ENCODE assay signal across 14 cellular contexts in genomic region chr22:45779351-45779750, GRCh38.
DNase-seq lines count a peak whose midpoint lies in the region; ATAC-seq, FAIRE-seq and TF ChIP-seq lines count a peak whose summit lies in the region.
"Had no signal": no experiment of that assay in that cellular context is flagged by ENCODE, and none has a peak within 500 bp of the region (broad histone marks: within the 10 kb centered on the region; RNA-seq: fewer than 3 reads in every experiment).

No MANE protein-coding gene starts in this region.

- H3K27me3 ChIP-seq in H9 (ENCODE audit: insufficient read depth, low read length) (no peaks in the 10 kb centered on the region), SU-DHL-6 (ENCODE audit: low read length) (no peaks in the 10 kb centered on the region), keratinocyte (ENCODE audit: control insufficient read depth, extremely low read depth, insufficient read depth, low read length) (no peaks in the 10 kb centered on the region), smooth muscle cell (ENCODE audit: low read depth) (no peaks in the 10 kb centered on the region)
- H3K27me3 ChIP-seq: BE2C had no signal

- no peak overlapping the region for H3K4me3 Mint-ChIP-seq in H9
- H3K4me3 Mint-ChIP-seq: CD4-positive, alpha-beta memory T cell; GM23338 had no signal

- FAIRE-seq in keratinocyte (lab: Jason Lieb, UNC): peak; percentile 49
- FAIRE-seq: A204.1 had no signal

- no peak overlapping the region for H2BK120ac ChIP-seq in H9 (ENCODE audit: low read depth, low read length, poor library complexity, severe bottlenecking)

- H3K4ac ChIP-seq in H9 (ENCODE audit: low read depth, low read length): no peak overlapping the region

- H4K20me1 ChIP-seq in H9 (ENCODE audit: control insufficient read depth, insufficient read depth, insufficient read length): peaks cover 3% of the 10 kb centered on the region
- no peaks in the 10 kb centered on the region for H4K20me1 ChIP-seq in SU-DHL-6 (ENCODE audit: low read depth, low read length)
- H4K20me1 ChIP-seq in keratinocyte (ENCODE audit: control insufficient read depth, extremely low read depth, insufficient read depth, low read length): peaks cover 3% of the 10 kb centered on the region
- H4K20me1 ChIP-seq in smooth muscle cell (ENCODE audit: low read depth): peaks cover 65% of the 10 kb centered on the region

- H2AFZ ChIP-seq in H9 (ENCODE audit: low read length) (no peak overlapping the region), SU-DHL-6 (ENCODE audit: low read depth, low read length, severe bottlenecking) (no peak overlapping the region), keratinocyte (ENCODE audit: control insufficient read depth, low read length) (no peak overlapping the region), smooth muscle cell (ENCODE audit: low read depth) (no peak overlapping the region)
- H2AFZ ChIP-seq: GM23338 had no signal

- no peak overlapping the region for H4K91ac ChIP-seq in H9 (ENCODE audit: insufficient read length, low read depth, low read length)

- dilution Hi-C loops in keratinocyte (cut with MboI; ENCODE audit: extremely low pct_ligation_motif_present, low sequenced_read_pairs): no loop called here

- H3K4me2 ChIP-seq in H9 (ENCODE audit: insufficient read depth, insufficient read length, low read length) (no peak overlapping the region), SU-DHL-6 (ENCODE audit: low read depth, low read length, poor library complexity, severe bottlenecking) (peak overlapping the region; percentile 87), keratinocyte (ENCODE audit: control insufficient read depth, extremely low read depth, insufficient read depth, low read depth, low read length) (no peak overlapping the region), smooth muscle cell (no peak overlapping the region)
- H3K4me2 ChIP-seq: GM23338 had no signal

- H3K9me3 ChIP-seq in H9 (ENCODE audit: control insufficient read depth, low read depth, low read length) (no peaks in the 10 kb centered on the region), SU-DHL-6 (ENCODE audit: insufficient read depth, low read length) (no peaks in the 10 kb centered on the region), keratinocyte (ENCODE audit: control insufficient read depth, low read depth, low read length) (no peaks in the 10 kb centered on the region), smooth muscle cell (replicated peaks; ENCODE audit: low read depth) (no peaks in the 10 kb centered on the region)
- H3K9me3 ChIP-seq: BE2C had no signal

- H3K18ac ChIP-seq in H9 (ENCODE audit: insufficient read length, low read depth, low read length): no peak overlapping the region

- H3K36me3 ChIP-seq in SU-DHL-6 (ENCODE audit: low read length) (no peaks in the 10 kb centered on the region), keratinocyte (ENCODE audit: control insufficient read depth in 2 of 2, extremely low read depth in 1 of 2, insufficient read depth in 2 of 2, low read length in 2 of 2) (peaks cover 0 to 6% of the 10 kb centered on the region in 2 experiments), smooth muscle cell (ENCODE audit: low read depth) (no peaks in the 10 kb centered on the region)

- no peaks in the 10 kb centered on the region for H3K27me3 Mint-ChIP-seq in H9 (ENCODE audit: low read depth)
- H3K27me3 Mint-ChIP-seq: CD4-positive, alpha-beta memory T cell had no signal

- TF ChIP-seq CTCF in H9 (conservative IDR thresholded peaks at IDR 0.05): no peak
- TF ChIP-seq CTCF in SU-DHL-6 (IDR thresholded peaks at IDR 0.05; ENCODE audit: insufficient read depth, low read length, poor library complexity, severe bottlenecking): no peak
- no peak for TF ChIP-seq CTCF in keratinocyte (optimal IDR thresholded peaks at IDR 0.05 in 1 of 3, IDR thresholded peaks at IDR 0.05 in 1 of 3, conservative IDR thresholded peaks at IDR 0.05 in 1 of 3; ENCODE audit: extremely low read depth in 1 of 3, insufficient read depth in 2 of 3, low read length in 3 of 3)
- TF ChIP-seq CTCF in smooth muscle cell (IDR thresholded peaks at IDR 0.05; ENCODE audit: borderline replicate concordance, insufficient read depth, poor library complexity, severe bottlenecking): no peak

- no peak overlapping the region for H2BK12ac ChIP-seq in H9 (ENCODE audit: insufficient read length, low read depth, low read length)

- no peaks in the 10 kb centered on the region for H3K79me2 ChIP-seq in H9 (ENCODE audit: insufficient read depth, low read length)
- H3K79me2 ChIP-seq in SU-DHL-6 (ENCODE audit: insufficient read depth, low read length): peaks cover 44% of the 10 kb centered on the region; the same call in 1 of the 2 replicates
- H3K79me2 ChIP-seq in keratinocyte (ENCODE audit: control insufficient read depth, insufficient read depth, low read length): peaks cover 9% of the 10 kb centered on the region
- H3K79me2 ChIP-seq in smooth muscle cell (ENCODE audit: low read depth): peaks cover 35% of the 10 kb centered on the region

- no peak overlapping the region for H4K8ac ChIP-seq in H9 (replicated peaks; ENCODE audit: insufficient read length, low read depth, low read length)

- WGBS in H9 (ENCODE audit: extremely low coverage, insufficient read length, low lambda C conversion rate): no CpG with 5 or more reads among the region's 5 CpGs
- WGBS in smooth muscle cell (ENCODE audit: low lambda C conversion rate): 89% methylated on average over 5 of the region's 5 CpGs

- H3K27ac Mint-ChIP-seq in H9: peak overlapping the region in 2 of 3 experiments; percentile 4 to 22; a peak in 1 of 7 replicates
- H3K27ac Mint-ChIP-seq: GM23338 had no signal

- no peak for ATAC-seq in GM18858 (IDR thresholded peaks at IDR 0.05; ENCODE audit: unreplicated experiment)
- ATAC-seq: GM23338 had no signal

- H3K4me3 ChIP-seq in SU-DHL-6 (ENCODE audit: insufficient read depth, low read length, poor library complexity, severe bottlenecking): no peak overlapping the region
- no peak overlapping the region for H3K4me3 ChIP-seq in keratinocyte (ENCODE audit: control insufficient read depth in 2 of 3, extremely low read depth in 1 of 3, insufficient read depth in 2 of 3, low read depth in 1 of 3, low read length in 3 of 3)
- H3K4me3 ChIP-seq in smooth muscle cell: no peak overlapping the region
- H3K4me3 ChIP-seq: GM23338 had no signal

- peaks cover 0 to 2% (median 0%) of the 10 kb centered on the region in 3 experiments; a peak in 4 of 7 replicates for H3K36me3 Mint-ChIP-seq in H9 (ENCODE audit: insufficient read depth in 1 of 3, low read depth in 3 of 3)

- no peaks in the 10 kb centered on the region for H3K9me3 Mint-ChIP-seq in H9
- H3K9me3 Mint-ChIP-seq: CD4-positive, alpha-beta memory T cell; GM23338 had no signal

- H3K23ac ChIP-seq in H9 (ENCODE audit: insufficient read length, low read depth, low read length): no peak overlapping the region

- H3K4me1 ChIP-seq in H9 (ENCODE audit: insufficient read depth, low read length) (no peaks in the 10 kb centered on the region), keratinocyte (ENCODE audit: control insufficient read depth, extremely low read depth, insufficient read depth, low read length) (peaks cover 18% of the 10 kb centered on the region), smooth muscle cell (ENCODE audit: low read depth) (no peaks in the 10 kb centered on the region)
- H3K4me1 ChIP-seq: BE2C had no signal

- no peaks in the 10 kb centered on the region for H3K79me1 ChIP-seq in H9 (ENCODE audit: insufficient read depth, low read depth, low read length, poor library complexity, severe bottlenecking)

- peaks cover 25 to 27% of the 10 kb centered on the region in 2 experiments for H3K4me1 Mint-ChIP-seq in H9

- H3K9me1 ChIP-seq in keratinocyte (ENCODE audit: control insufficient read depth, extremely low read depth, insufficient read depth, low read length): no peaks in the 10 kb centered on the region

- H3K27ac ChIP-seq in H9 (ENCODE audit: insufficient read length, low read depth, low read length) (no peak overlapping the region), SU-DHL-6 (ENCODE audit: low read depth, low read length) (peak overlapping the region; percentile 100), keratinocyte (ENCODE audit: control insufficient read depth, insufficient read depth, low read length) (no peak overlapping the region), smooth muscle cell (ENCODE audit: low read depth) (no peak overlapping the region), substantia nigra (ENCODE audit: low read depth, low read length, poor library complexity, severe bottlenecking) (no peak overlapping the region)
- H3K27ac ChIP-seq: C4-2B had no signal

- no peak overlapping the region for H3T11ph ChIP-seq in H9 (ENCODE audit: low read length)

- H3F3A ChIP-seq in SU-DHL-6 (ENCODE audit: insufficient read depth) (peaks cover 72% of the 10 kb centered on the region), smooth muscle cell (ENCODE audit: low read depth) (no peaks in the 10 kb centered on the region)

- no peak overlapping the region for H2BK15ac ChIP-seq in H9 (ENCODE audit: low read depth, low read length)

- H4K5ac ChIP-seq in H9 (ENCODE audit: insufficient read length, low read depth, low read length): no peak overlapping the region

- H3K9me2 ChIP-seq in SU-DHL-6 (replicated peaks; ENCODE audit: insufficient read depth, low read length): no peaks in the 10 kb centered on the region

- DNase-seq in H9 (no peak), keratinocyte (ENCODE audit: low read depth, low spot score) (no peak), smooth muscle cell (lab: John Stamatoyannopoulos, UW; ENCODE audit: unreplicated experiment) (no peak), midbrain (lab: John Stamatoyannopoulos, UW) (no peak), substantia nigra (lab: John Stamatoyannopoulos, UW) (no peak)
- DNase-seq: BE2C; CD4-positive, alpha-beta memory T cell; DMS53; H7 had no signal

- no peaks in the 10 kb centered on the region for H3K23me2 ChIP-seq in H9 (ENCODE audit: insufficient read length, low read depth, low read length, poor library complexity, severe bottlenecking)

- H2BK20ac ChIP-seq in H9 (ENCODE audit: low read depth, low read length, poor library complexity, severe bottlenecking): no peak overlapping the region

- no peak overlapping the region for H3K56ac ChIP-seq in H9 (ENCODE audit: insufficient read length, low read depth, low read length)

- no peak overlapping the region for H3K14ac ChIP-seq in H9 (ENCODE audit: insufficient read depth, low read length)

- no peak overlapping the region for H2AK5ac ChIP-seq in H9 (ENCODE audit: insufficient read length, low read length)

- no peak overlapping the region for H2BK5ac ChIP-seq in H9 (ENCODE audit: insufficient read length, low read length)

- H3K9ac ChIP-seq in H9 (ENCODE audit: extremely low read depth, insufficient read length, low read length) (no peak overlapping the region), SU-DHL-6 (ENCODE audit: low read length) (peak overlapping the region; percentile 62), keratinocyte (ENCODE audit: control insufficient read depth, extremely low read depth, insufficient read depth, low read length) (no peak overlapping the region), smooth muscle cell (ENCODE audit: low read depth) (no peak overlapping the region)
